In genomic region chr12:131946757-131947156, GRCh38 we compare ENCODE assay signal across 1 cellular context.
TF ChIP-seq lines count a peak whose summit lies in the region.

No MANE protein-coding gene starts in this region.

TF ChIP-seq in WTC11, 78 proteins besides CTCF, POLR2A, EP300 and RAD21 (continued from another document):
- no peak for TF ChIP-seq CDX4 (CRISPR knock-in tag; IDR thresholded peaks at IDR 0.05; ENCODE audit: borderline replicate concordance)
- no peak for TF ChIP-seq MLX (CRISPR knock-in tag; IDR thresholded peaks at IDR 0.05)
- TF ChIP-seq HMGXB4 (CRISPR knock-in tag; IDR thresholded peaks at IDR 0.05): no peak
